Comparison of ENCODE assay signal across 23 cellular contexts in genomic region chr7:157627646-157628045, GRCh38.
"Had no signal": no experiment of that assay in that cellular context is flagged by ENCODE, and none has a peak within 500 bp of the region (broad histone marks: within the 10 kb centered on the region; RNA-seq: fewer than 3 reads in every experiment).

No MANE protein-coding gene starts in this region.

- H3K27me3 ChIP-seq: cardiac muscle cell, right lobe of liver, transverse colon, uterus had no signal

- H3K9ac ChIP-seq: parathyroid adenoma had no signal

- H3K4me1 Mint-ChIP-seq: mesothelial cell of epicardium, nephron, WTC11 had no signal

- H3K36me3 Mint-ChIP-seq: mesothelial cell of epicardium; stimulated activated effector memory CD8-positive, alpha-beta T cell treated with anti-CD3 and anti-CD28 coated beads, Interleukin-12 subunit alpha, Interleukin-12 subunit beta, amount 100 ng/mL, for 72 hours had no signal

- H3K4me3 Mint-ChIP-seq: mesothelial cell of epicardium; nephron; stimulated activated effector memory CD8-positive, alpha-beta T cell treated with anti-CD3 and anti-CD28 coated beads, Interleukin-12 subunit alpha, Interleukin-12 subunit beta, amount 100 ng/mL, for 72 hours; stimulated activated naive CD8-positive, alpha-beta T cell treated with anti-CD3 and anti-CD28 coated beads, Interleukin-15, amount 100 ng/mL, for 72 hours; WTC11 had no signal

- H3K9me3 Mint-ChIP-seq: mesothelial cell of epicardium; nephron; stimulated activated effector memory CD8-positive, alpha-beta T cell treated with anti-CD3 and anti-CD28 coated beads, Interleukin-12 subunit alpha, Interleukin-12 subunit beta, amount 100 ng/mL, for 72 hours; stimulated activated naive CD8-positive, alpha-beta T cell treated with anti-CD3 and anti-CD28 coated beads, Interleukin-15, amount 100 ng/mL, for 72 hours had no signal

- H3K27ac Mint-ChIP-seq: mesothelial cell of epicardium; nephron; stimulated activated effector memory CD8-positive, alpha-beta T cell treated with anti-CD3 and anti-CD28 coated beads, Interleukin-12 subunit alpha, Interleukin-12 subunit beta, amount 100 ng/mL, for 72 hours; WTC11 had no signal

- H3K27ac ChIP-seq: cardiac muscle cell, epithelial cell of prostate, heart left ventricle, parathyroid adenoma, right lobe of liver, suprapubic skin, transverse colon, uterus had no signal

- H3K4me3 ChIP-seq: cardiac muscle cell, heart left ventricle, right lobe of liver, suprapubic skin, transverse colon, uterus had no signal

- DNase-seq: activated CD8-positive, alpha-beta memory T cell treated with anti-CD3 and anti-CD28 coated beads, Interleukin-2, amount 50 U/mL, for 48 hours; activated naive CD4-positive, alpha-beta T cell treated with Interleukin-2 at 50 U/mL for 16 hours; activated T-cell treated with anti-CD3 and anti-CD28 coated beads, Interleukin-2, amount 50 U/mL, for 48 hours; amygdala; left ventricle myocardium superior; mammary epithelial cell; small intestine; stimulated activated CD4-positive, alpha-beta T cell treated with anti-CD3 and anti-CD28 coated beads, Interleukin-2, amount 100 ng/mL, for 24 hours; stimulated activated naive CD8-positive, alpha-beta T cell treated with anti-CD3 and anti-CD28 coated beads, Interleukin-15, amount 100 ng/mL, for 72 hours; T1000; transverse colon; uterus had no signal

- H3K36me3 ChIP-seq: cardiac muscle cell, heart left ventricle, right lobe of liver, suprapubic skin, transverse colon, uterus had no signal

- H3K9me3 ChIP-seq: heart left ventricle, right lobe of liver, suprapubic skin, transverse colon, uterus had no signal

- ATAC-seq: heart left ventricle; left ventricle myocardium superior; stimulated activated effector memory CD8-positive, alpha-beta T cell treated with anti-CD3 and anti-CD28 coated beads, Interleukin-12 subunit alpha, Interleukin-12 subunit beta, amount 100 ng/mL, for 72 hours; stimulated activated naive CD8-positive, alpha-beta T cell treated with anti-CD3 and anti-CD28 coated beads, Interleukin-15, amount 100 ng/mL, for 72 hours; WTC11 had no signal

- FAIRE-seq: islet of Langerhans, small intestine had no signal

- H3K4me1 ChIP-seq: heart left ventricle, parathyroid adenoma, right lobe of liver, suprapubic skin, transverse colon, uterus had no signal
